8 cellular contexts compared by ENCODE assay signal in the genomic region with DNA sequence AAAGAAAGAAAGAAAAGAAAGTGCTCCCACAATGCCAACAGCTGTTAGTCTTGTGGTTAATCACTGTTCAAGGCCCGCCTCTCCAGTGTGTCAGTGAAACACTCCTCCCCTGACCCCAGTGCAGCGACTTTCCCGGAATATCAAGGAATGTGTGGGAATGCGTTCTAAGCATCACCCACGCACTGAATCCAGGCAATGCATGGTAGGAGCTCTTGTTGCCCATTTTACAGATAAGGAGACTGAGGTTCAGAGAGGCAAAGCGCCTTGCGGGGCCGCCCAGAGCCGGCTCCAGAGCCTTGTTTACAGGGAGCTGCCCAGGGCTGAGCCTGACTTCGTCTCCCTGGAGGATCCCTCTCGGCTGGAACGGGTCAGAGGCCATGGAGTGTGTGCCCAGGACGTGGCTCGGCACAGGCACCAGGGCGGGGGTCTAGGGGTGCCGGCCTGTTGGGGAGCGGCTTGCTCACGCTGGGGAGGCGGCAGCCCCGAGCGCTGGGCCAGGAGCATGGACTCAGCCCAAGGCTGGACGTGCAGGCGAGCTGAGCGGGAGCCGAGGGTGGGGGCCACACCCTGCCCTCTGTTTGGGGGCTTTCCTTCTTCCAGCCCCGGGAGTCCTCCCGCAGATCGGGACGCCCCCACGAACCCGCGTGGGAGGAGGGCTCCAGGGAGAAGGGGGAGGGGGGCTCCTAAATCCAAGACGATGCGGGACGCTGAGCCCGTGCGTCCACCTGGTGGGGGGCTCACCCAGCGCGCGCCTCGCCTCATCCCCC. TPM values are rescaled to one million over a fixed set of nuclear protein-coding genes. Genes with fewer than 3 reads are reported as not detected.
DNase-seq lines count a peak whose midpoint lies in the region; ATAC-seq and TF ChIP-seq lines count a peak whose summit lies in the region.

No MANE protein-coding gene starts in this region.

- H3K4me2 ChIP-seq in fibroblast of lung (ENCODE audit: extremely low read depth, insufficient read depth, low read length): peak overlapping the region; percentile 80

- H3K36me3 ChIP-seq in fibroblast of lung (ENCODE audit: control insufficient read depth, insufficient read depth, low read length): peaks cover 24% of the 10 kb centered on the region

- no peaks in the 10 kb centered on the region for H3K27me3 ChIP-seq in fibroblast of lung (ENCODE audit: control insufficient read depth, insufficient read depth, low read length)

- H3K9me3 ChIP-seq in fibroblast of lung (ENCODE audit: control insufficient read depth, insufficient read depth, low read depth, low read length): no peaks in the 10 kb centered on the region

- peaks cover 8% of the 10 kb centered on the region for H3K9me3 Mint-ChIP-seq in activated CD4-positive, alpha-beta memory T cell treated with anti-CD3 and anti-CD28 coated beads, Interleukin-2, amount 10 ng/mL, durations not matched to agents 7 days and 5 days
- peaks cover 4% of the 10 kb centered on the region for H3K9me3 Mint-ChIP-seq in neural crest cell

- TF ChIP-seq CTCF in fibroblast of lung (conservative IDR thresholded peaks at IDR 0.05 in 1 of 2, IDR thresholded peaks at IDR 0.05 in 1 of 2; ENCODE audit: low read depth in 1 of 2, low read length in 2 of 2) (no peak), neural crest cell (conservative IDR thresholded peaks at IDR 0.05) (no peak)

- peak overlapping the region; percentile 74 to 91 (median 85) for H3K4me3 ChIP-seq in fibroblast of lung (replicated peaks in 1 of 4; ENCODE audit: control extremely low read depth in 1 of 4, insufficient read depth in 1 of 4, low read depth in 3 of 4, low read length in 4 of 4)

- H2AFZ ChIP-seq in fibroblast of lung (ENCODE audit: low read length): no peak overlapping the region

- no peaks in the 10 kb centered on the region for H3K27me3 Mint-ChIP-seq in activated CD4-positive, alpha-beta memory T cell treated with anti-CD3 and anti-CD28 coated beads, Interleukin-2, amount 10 ng/mL, durations not matched to agents 7 days and 5 days
- no peaks in the 10 kb centered on the region for H3K27me3 Mint-ChIP-seq in neural crest cell (ENCODE audit: low read depth)

- peak overlapping the region; percentile 98 for H3K27ac ChIP-seq in fibroblast of lung (ENCODE audit: insufficient read depth, low read length)

- ATAC-seq in HG02763 (IDR thresholded peaks at IDR 0.05; ENCODE audit: unreplicated experiment) (peak; percentile 10), GM18519 (IDR thresholded peaks at IDR 0.05; ENCODE audit: low FRiP score, unreplicated experiment) (no peak), HG03196 (IDR thresholded peaks at IDR 0.05; ENCODE audit: unreplicated experiment) (no peak)

- peak; percentile 66 for DNase-seq in D341Med (ENCODE audit: low spot score)
- DNase-seq in activated CD4-positive, alpha-beta memory T cell treated with anti-CD3 and anti-CD28 coated beads, Interleukin-2, amount 10 ng/mL, durations not matched to agents 7 days and 5 days: no peak
- DNase-seq in fibroblast of lung (ENCODE audit: low read depth in 2 of 2): peak; percentile 90 to 91
- no peak for DNase-seq in neural crest cell (ENCODE audit: low read depth, low spot score)
- DNase-seq in mesenteric fat pad (ENCODE audit: low spot score): no peak

- no peaks in the 10 kb centered on the region for H4K20me1 ChIP-seq in fibroblast of lung (ENCODE audit: control insufficient read depth, extremely low read depth, insufficient read depth, low read length)

- H3K27ac Mint-ChIP-seq in activated CD4-positive, alpha-beta memory T cell treated with anti-CD3 and anti-CD28 coated beads, Interleukin-2, amount 10 ng/mL, durations not matched to agents 7 days and 5 days: peak overlapping the region; percentile 75
- peak overlapping the region; percentile 88 for H3K27ac Mint-ChIP-seq in neural crest cell (ENCODE audit: unreplicated experiment)

- CTCF ChIA-PET in activated CD4-positive, alpha-beta memory T cell treated with anti-CD3 and anti-CD28 coated beads, Interleukin-2, amount 10 ng/mL, durations not matched to agents 7 days and 5 days (lab: Charles Lee): interaction anchor here (1.0 to 2.8 kb wide), 2 partner anchors 23 kb away, joined by 4 to 7 read pairs; no protein-coding TSS in a partner anchor

- POLR2A ChIA-PET in activated CD4-positive, alpha-beta memory T cell treated with anti-CD3 and anti-CD28 coated beads, Interleukin-2, amount 10 ng/mL, durations not matched to agents 7 days and 5 days (lab: Charles Lee): interaction anchor here (0.6 to 1.1 kb wide), 6 partner anchors 9 to 193 kb away, joined by 3 read pairs; a partner anchor contains a TSS

- peak overlapping the region; percentile 84 for H3K4me3 Mint-ChIP-seq in activated CD4-positive, alpha-beta memory T cell treated with anti-CD3 and anti-CD28 coated beads, Interleukin-2, amount 10 ng/mL, durations not matched to agents 7 days and 5 days
- H3K4me3 Mint-ChIP-seq in neural crest cell: peak overlapping the region; percentile 91

- peak overlapping the region; percentile 98 for H3K9ac ChIP-seq in fibroblast of lung (ENCODE audit: insufficient read depth, low read length)

- peaks cover 23% of the 10 kb centered on the region for H3K4me1 ChIP-seq in fibroblast of lung (ENCODE audit: control insufficient read depth, extremely low read depth, insufficient read depth, low read length)

- peaks cover 49% of the 10 kb centered on the region for H3K4me1 Mint-ChIP-seq in activated CD4-positive, alpha-beta memory T cell treated with anti-CD3 and anti-CD28 coated beads, Interleukin-2, amount 10 ng/mL, durations not matched to agents 7 days and 5 days
- peaks cover 25% of the 10 kb centered on the region for H3K4me1 Mint-ChIP-seq in neural crest cell

- peaks cover 62% of the 10 kb centered on the region for H3K36me3 Mint-ChIP-seq in activated CD4-positive, alpha-beta memory T cell treated with anti-CD3 and anti-CD28 coated beads, Interleukin-2, amount 10 ng/mL, durations not matched to agents 7 days and 5 days (ENCODE audit: low read depth)
- peaks cover 26% of the 10 kb centered on the region for H3K36me3 Mint-ChIP-seq in neural crest cell (ENCODE audit: low read depth)

- H3K79me2 ChIP-seq in fibroblast of lung (ENCODE audit: control insufficient read depth, insufficient read depth, low read length): peaks cover 20% of the 10 kb centered on the region

RNA-seq across cellular contexts. Expression of a gene that starts 0.8 kb away (rescaled TPM):
- total RNA-seq in activated CD4-positive, alpha-beta memory T cell treated with anti-CD3 and anti-CD28 coated beads, Interleukin-2, amount 10 ng/mL, durations not matched to agents 7 days and 5 days: 100 to 1,000 TPM; 141 to 146 TPM
- total RNA-seq in fibroblast of lung: 60.9 and 69.5 TPM in 2 replicates
- 53.3 and 56.0 TPM in 2 replicates for polyA plus RNA-seq in fibroblast of lung
- polyA plus RNA-seq in fibroblast of lung (2012): 74.8 and 76.3 TPM in 2 replicates
- polyA minus RNA-seq in fibroblast of lung (ENCODE audit: low replicate concordance): 129 and 139 TPM in 2 replicates
- total RNA-seq in neural crest cell: 25.4 and 27.4 TPM in 2 replicates
- 109 TPM for total RNA-seq in mesenteric fat pad

RNA-seq across cellular contexts. Expression of a gene that starts 18.2 kb away (rescaled TPM):
- total RNA-seq in activated CD4-positive, alpha-beta memory T cell treated with anti-CD3 and anti-CD28 coated beads, Interleukin-2, amount 10 ng/mL, durations not matched to agents 7 days and 5 days: 10 to 100 TPM; 19.4 to 21.5 TPM
- total RNA-seq in fibroblast of lung (28.1 and 32.6 TPM in 2 replicates), neural crest cell (12.6 and 14.5 TPM in 2 replicates), mesenteric fat pad (40.0 TPM)
- polyA plus RNA-seq in fibroblast of lung: 16.4 and 18.4 TPM in 2 replicates
- polyA plus RNA-seq in fibroblast of lung (2012): 24.3 and 33.4 TPM in 2 replicates
- 33.5 and 37.8 TPM in 2 replicates for polyA minus RNA-seq in fibroblast of lung (ENCODE audit: low replicate concordance)

RNA-seq across cellular contexts. Expression of a gene that starts 21.1 kb away (rescaled TPM):
- 10 to 100 TPM; 80.9 to 81.9 TPM for total RNA-seq in activated CD4-positive, alpha-beta memory T cell treated with anti-CD3 and anti-CD28 coated beads, Interleukin-2, amount 10 ng/mL, durations not matched to agents 7 days and 5 days
- total RNA-seq in fibroblast of lung: 46.7 and 47.6 TPM in 2 replicates
- polyA plus RNA-seq in fibroblast of lung: 73.1 and 80.6 TPM in 2 replicates
- polyA plus RNA-seq in fibroblast of lung (2012): 139 and 154 TPM in 2 replicates
- 75.8 and 109 TPM in 2 replicates for polyA minus RNA-seq in fibroblast of lung (ENCODE audit: low replicate concordance)
- total RNA-seq in neural crest cell: 39.6 and 45.5 TPM in 2 replicates
- total RNA-seq in mesenteric fat pad: 68.3 TPM

RNA-seq across cellular contexts. Expression of a gene that starts 32.0 kb away (rescaled TPM):
- total RNA-seq in activated CD4-positive, alpha-beta memory T cell treated with anti-CD3 and anti-CD28 coated beads, Interleukin-2, amount 10 ng/mL, durations not matched to agents 7 days and 5 days: 1 to 10 TPM; 1.5 to 1.9 TPM
- total RNA-seq in fibroblast of lung (0.77 and 2.5 TPM in 2 replicates), neural crest cell (2.6 and 3.4 TPM in 2 replicates), mesenteric fat pad (2.2 TPM)
- polyA plus RNA-seq in fibroblast of lung: 0.84 and 1.9 TPM in 2 replicates
- polyA plus RNA-seq in fibroblast of lung (2012): 2.0 and 3.6 TPM in 2 replicates
- 2.9 TPM in 1 of 2 replicates, not detected in the other for polyA minus RNA-seq in fibroblast of lung (ENCODE audit: low replicate concordance)

RNA-seq across cellular contexts. Expression of a gene that starts 39.0 kb away (rescaled TPM):
- total RNA-seq in activated CD4-positive, alpha-beta memory T cell treated with anti-CD3 and anti-CD28 coated beads, Interleukin-2, amount 10 ng/mL, durations not matched to agents 7 days and 5 days: 10 to 100 TPM; 48.2 TPM
- 8.5 and 11.7 TPM in 2 replicates for total RNA-seq in fibroblast of lung
- polyA plus RNA-seq in fibroblast of lung: 24.1 and 36.2 TPM in 2 replicates
- polyA plus RNA-seq in fibroblast of lung (2012): 33.2 and 44.8 TPM in 2 replicates
- 67.0 and 102 TPM in 2 replicates for polyA minus RNA-seq in fibroblast of lung (ENCODE audit: low replicate concordance)
- total RNA-seq in neural crest cell: 52.2 and 59.1 TPM in 2 replicates
- 20.9 TPM for total RNA-seq in mesenteric fat pad

Comparison
In these comparisons a context has a peak if more than half of its experiments do, and no peak if none do; other contexts are left out.
1. DNase-seq: peak in D341Med (single experiment) and fibroblast of lung (2 of 2); none in activated CD4-positive, alpha-beta memory T cell treated with anti-CD3 and anti-CD28 coated beads, Interleukin-2, amount 10 ng/mL, durations not matched to agents 7 days and 5 days (single experiment), neural crest cell (single experiment) and mesenteric fat pad (single experiment).